25 cellular contexts compared by ENCODE assay signal in the genomic region with DNA sequence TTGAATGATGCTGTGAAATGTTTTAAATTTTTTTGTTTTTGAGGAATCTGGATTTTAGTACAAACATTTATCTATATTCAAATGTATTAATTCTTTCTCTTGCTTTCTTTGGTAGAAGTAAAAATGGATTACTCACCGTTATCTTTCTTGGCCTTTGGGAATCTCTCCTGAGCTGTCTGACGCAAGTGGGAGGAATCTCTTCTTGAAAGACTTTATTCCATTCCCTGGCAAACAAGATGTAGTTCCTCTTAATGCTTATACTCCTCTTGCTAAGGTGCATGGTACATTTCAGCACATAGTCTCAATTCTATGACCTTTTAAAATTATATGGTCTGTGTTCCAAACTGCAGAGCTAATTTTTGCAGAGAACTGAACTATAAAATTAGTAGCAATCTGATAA.
DNase-seq lines count a peak whose midpoint lies in the region; ATAC-seq and TF ChIP-seq lines count a peak whose summit lies in the region.
"Had no signal": no experiment of that assay in that cellular context is flagged by ENCODE, and none has a peak within 500 bp of the region (broad histone marks: within the 10 kb centered on the region; RNA-seq: fewer than 3 reads in every experiment).

No MANE protein-coding gene starts in this region.

- TF ChIP-seq CTCF in omental fat pad (IDR thresholded peaks at IDR 0.05): no peak

- DNase-seq in NCI-H226 (peak; percentile 28), omental fat pad (ENCODE audit: low spot score) (no peak), NCI-H2227 treated with DMSO at 0.1 percent for 48 hours (lab: John Stamatoyannopoulos, UW) (no peak)
- DNase-seq: 8988T; ACHN; AML-193; BE2C; C1 segment of cervical spinal cord; Caco-2; Calu3; CD4-positive, alpha-beta memory T cell; CD4-positive, alpha-beta T cell; CD4-positive, CD25-positive, alpha-beta regulatory T cell; CD8-positive, alpha-beta memory T cell; CD8-positive, alpha-beta T cell; COR-L47; DMS 273 treated with DMSO at 0.1 percent for 48 hours; DMS153; DMS53; DMS79; DMS79 treated with DMSO at 0.1 percent for 48 hours; DND-41; EL had no signal

- ATAC-seq in omental fat pad (ENCODE audit: low FRiP score) (peak; percentile 71), HG02852 (IDR thresholded peaks at IDR 0.05; ENCODE audit: unreplicated experiment) (no peak)
- ATAC-seq: A549; CD8-positive, alpha-beta T cell had no signal
